Comparison of ENCODE assay signal across 8 cellular contexts in the genomic region with DNA sequence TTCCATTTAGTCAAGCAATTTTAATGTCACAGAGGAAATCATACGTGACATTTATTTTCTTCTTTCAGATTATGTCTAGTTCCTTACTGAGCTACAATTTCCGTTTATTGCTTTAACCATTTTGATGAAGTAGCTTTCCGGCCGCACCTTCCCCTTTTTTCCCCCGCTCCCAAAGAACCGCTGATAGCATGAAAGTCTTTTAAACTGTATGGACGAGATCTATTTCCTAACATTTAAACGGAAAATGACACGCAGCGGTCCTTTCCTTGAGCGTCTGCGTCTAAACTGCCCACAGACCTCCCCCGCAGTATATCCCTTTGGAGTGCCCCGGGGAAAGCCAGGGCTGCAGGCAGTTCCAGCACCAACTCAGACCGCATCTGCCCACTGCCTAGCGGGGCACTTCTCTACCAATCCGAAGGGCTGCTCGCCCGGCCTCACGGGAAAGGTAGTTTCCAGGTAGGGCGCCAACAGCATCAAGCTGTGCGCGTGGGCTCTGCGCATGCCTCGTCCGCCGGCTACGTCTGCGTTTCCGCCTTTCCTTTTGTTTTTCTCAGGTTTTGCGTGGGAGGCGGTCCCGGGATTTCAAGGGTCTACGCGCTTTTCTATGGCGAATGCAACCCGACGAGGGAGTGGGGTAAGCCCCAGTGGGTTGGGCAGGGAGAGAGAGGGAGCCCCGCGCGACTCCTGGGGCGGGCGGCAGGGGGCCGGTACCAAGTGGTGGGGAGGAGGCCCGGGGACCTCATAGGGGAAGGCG. TPM values are rescaled to one million over a fixed set of nuclear protein-coding genes. Genes with fewer than 3 reads are reported as not detected.
DNase-seq lines count a peak whose midpoint lies in the region; ATAC-seq, FAIRE-seq and TF ChIP-seq lines count a peak whose summit lies in the region.

A gene (plus strand): TSS at position 526 of the 754 bp plus-strand sequence. CDS start 1,667 bp downstream, outside the sequence.

- no peak within 1 kb of the TSS for H2BK15ac ChIP-seq in mesendoderm (replicated peaks; ENCODE audit: low read depth)

- ATAC-seq in GM21381 (IDR thresholded peaks at IDR 0.05; ENCODE audit: unreplicated experiment): peak; percentile 88
- peak; percentile 87 for ATAC-seq in activated CD8-positive, alpha-beta memory T cell treated with anti-CD3 and anti-CD28 coated beads, Interleukin-2, amount 10 ng/mL, durations not matched to agents 7 days and 5 days

- peaks cover 7% of the 10 kb centered on the region for H3K4me1 Mint-ChIP-seq in Caco-2 (ENCODE audit: low read depth, unreplicated experiment)
- peaks cover 23% of the 10 kb centered on the region for H3K4me1 Mint-ChIP-seq in activated CD8-positive, alpha-beta memory T cell treated with anti-CD3 and anti-CD28 coated beads, Interleukin-2, amount 10 ng/mL, durations not matched to agents 7 days and 5 days

- H3K27ac Mint-ChIP-seq in Caco-2 (ENCODE audit: unreplicated experiment): peak within 1 kb of the TSS; percentile 97
- H3K27ac Mint-ChIP-seq in activated CD8-positive, alpha-beta memory T cell treated with anti-CD3 and anti-CD28 coated beads, Interleukin-2, amount 10 ng/mL, durations not matched to agents 7 days and 5 days: peak within 1 kb of the TSS; percentile 98

- H3K4me3 ChIP-seq in Caco-2 (ENCODE audit: low read depth, low read length) (peak within 1 kb of the TSS; percentile 50), endocrine pancreas (ENCODE audit: control insufficient read depth, insufficient read depth, low read length) (peak within 1 kb of the TSS; percentile 78), mesendoderm (ENCODE audit: low read length) (peak within 1 kb of the TSS; percentile 90)

- no peak within 1 kb of the TSS for H2AK5ac ChIP-seq in mesendoderm (ENCODE audit: low read length)

- no peak within 1 kb of the TSS for H3K23ac ChIP-seq in mesendoderm (ENCODE audit: low read length)

- intact Hi-C loops in Caco-2 (cut with micrococcal nuclease; ENCODE audit: unreplicated experiment): loop anchor here (1.0 to 10.0 kb wide), 5 partner anchors 34 to 1106 kb away; a partner anchor contains a TSS

- H3K27me3 Mint-ChIP-seq in Caco-2 (ENCODE audit: insufficient read depth, unreplicated experiment): no peaks in the 10 kb centered on the region
- no peaks in the 10 kb centered on the region for H3K27me3 Mint-ChIP-seq in activated CD8-positive, alpha-beta memory T cell treated with anti-CD3 and anti-CD28 coated beads, Interleukin-2, amount 10 ng/mL, durations not matched to agents 7 days and 5 days

- H3K4me3 Mint-ChIP-seq in Caco-2 (ENCODE audit: unreplicated experiment): peak within 1 kb of the TSS; percentile 88
- H3K4me3 Mint-ChIP-seq in activated CD8-positive, alpha-beta memory T cell treated with anti-CD3 and anti-CD28 coated beads, Interleukin-2, amount 10 ng/mL, durations not matched to agents 7 days and 5 days: peak within 1 kb of the TSS; percentile 87

- peak within 1 kb of the TSS; percentile 69 for H3K9ac ChIP-seq in endocrine pancreas (ENCODE audit: control insufficient read depth, insufficient read depth, low read length)
- H3K9ac ChIP-seq in mesendoderm (ENCODE audit: low read length): peak within 1 kb of the TSS; percentile 95

- H3K18ac ChIP-seq in mesendoderm (ENCODE audit: low read length): peak within 1 kb of the TSS; percentile 94

- WGBS in mesendoderm (ENCODE audit: extremely low coverage, insufficient coverage, low lambda C conversion rate): no CpG with 5 or more reads among the region's 46 CpGs

- H2BK120ac ChIP-seq in mesendoderm (ENCODE audit: low read depth, low read length): no peak within 1 kb of the TSS

- no peaks in the 10 kb centered on the region for H3K9me3 ChIP-seq in Caco-2
- no peaks in the 10 kb centered on the region for H3K9me3 ChIP-seq in endocrine pancreas (ENCODE audit: control insufficient read depth, low read length)

- H3K36me3 Mint-ChIP-seq in Caco-2 (ENCODE audit: insufficient read depth, unreplicated experiment): peaks cover 39% of the 10 kb centered on the region
- peaks cover 28% of the 10 kb centered on the region for H3K36me3 Mint-ChIP-seq in activated CD8-positive, alpha-beta memory T cell treated with anti-CD3 and anti-CD28 coated beads, Interleukin-2, amount 10 ng/mL, durations not matched to agents 7 days and 5 days

- POLR2A ChIA-PET in Caco-2 (lab: Charles Lee): interaction anchor here (0.6 to 0.9 kb wide), 3 partner anchors 34 to 83 kb away, joined by 3 to 4 read pairs (median 3); a partner anchor contains a TSS

- DNase-seq in Caco-2 (peak; percentile 94 to 96), HTR-8/SVneo (ENCODE audit: insufficient read length, low spot score) (peak; percentile 91), NOMO-1 treated with DMSO at 0.1 percent for 48 hours (lab: John Stamatoyannopoulos, UW; ENCODE audit: unreplicated experiment) (peak; percentile 93), mesendoderm (peak; percentile 95)
- peak; percentile 93 for DNase-seq in activated CD8-positive, alpha-beta memory T cell treated with anti-CD3 and anti-CD28 coated beads, Interleukin-2, amount 10 ng/mL, durations not matched to agents 7 days and 5 days
- DNase-seq in stimulated activated CD8-positive, alpha-beta memory T cell treated with anti-CD3 and anti-CD28 coated beads, Interleukin-12 subunit alpha, Interleukin-12 subunit beta, amount 100 ng/mL, for 4 hours (ENCODE audit: low read depth): peak; percentile 83

- H3K79me2 ChIP-seq in mesendoderm (ENCODE audit: control insufficient read depth, insufficient read depth, low read length): peaks cover 2% of the 10 kb centered on the region

- H3K27me3 ChIP-seq in Caco-2 (replicated peaks; ENCODE audit: control insufficient read depth, insufficient read depth, low read length) (no peaks in the 10 kb centered on the region), endocrine pancreas (ENCODE audit: control insufficient read depth, insufficient read depth, low read length) (no peaks in the 10 kb centered on the region), mesendoderm (ENCODE audit: insufficient read depth, low read length, poor library complexity) (no peaks in the 10 kb centered on the region)

- peak within 1 kb of the TSS; percentile 97 for H3K4ac ChIP-seq in mesendoderm (ENCODE audit: low read depth, low read length)

- peak within 1 kb of the TSS; percentile 73 for H3K27ac ChIP-seq in mesendoderm (ENCODE audit: low read depth, low read length)

- no peak within 1 kb of the TSS for H4K8ac ChIP-seq in mesendoderm (ENCODE audit: low read depth, low read length)

- no peaks in the 10 kb centered on the region for H3K4me1 ChIP-seq in Caco-2
- peaks cover 3% of the 10 kb centered on the region for H3K4me1 ChIP-seq in endocrine pancreas (ENCODE audit: control insufficient read depth, insufficient read depth, low read length)
- no peaks in the 10 kb centered on the region for H3K4me1 ChIP-seq in mesendoderm (ENCODE audit: control insufficient read depth, low read depth, low read length)

- TF ChIP-seq CTCF in Caco-2 (IDR thresholded peaks at IDR 0.05; ENCODE audit: insufficient read depth in 1 of 2, low read depth in 1 of 2, low read length in 1 of 2, severe bottlenecking in 1 of 2, unreplicated experiment in 1 of 2): peak in 1 of 2 experiments; percentile 30

- peak within 1 kb of the TSS; percentile 96 for H3K56ac ChIP-seq in mesendoderm (ENCODE audit: low read length)

- H3K9me3 Mint-ChIP-seq in Caco-2 (ENCODE audit: unreplicated experiment): peaks cover 9% of the 10 kb centered on the region
- no peaks in the 10 kb centered on the region for H3K9me3 Mint-ChIP-seq in activated CD8-positive, alpha-beta memory T cell treated with anti-CD3 and anti-CD28 coated beads, Interleukin-2, amount 10 ng/mL, durations not matched to agents 7 days and 5 days (ENCODE audit: low read depth)

- H4K5ac ChIP-seq in mesendoderm (ENCODE audit: low read length): no peak within 1 kb of the TSS

- TSS peak; percentile 86 for BruUV-seq in Caco-2 (replicated peaks; lab: Mats Ljungman, UMichigan)

- CTCF ChIA-PET in Caco-2 (lab: Charles Lee): interaction anchor here (1.3 to 1.4 kb wide), 2 partner anchors 34 to 355 kb away, joined by 5 to 14 read pairs; a partner anchor contains a TSS
- CTCF ChIA-PET in activated CD8-positive, alpha-beta memory T cell treated with anti-CD3 and anti-CD28 coated beads, Interleukin-2, amount 10 ng/mL, durations not matched to agents 7 days and 5 days (lab: Charles Lee): interaction anchor here (1.2 to 1.4 kb wide), 2 partner anchors 33 to 36 kb away, joined by 5 to 9 read pairs; a partner anchor contains a TSS

- H2BK5ac ChIP-seq in mesendoderm (ENCODE audit: low read length): peak within 1 kb of the TSS; percentile 35

- H3K4me2 ChIP-seq in mesendoderm (ENCODE audit: low read length): peak within 1 kb of the TSS; percentile 64

- FAIRE-seq in HTR-8/SVneo (lab: Jason Lieb, UNC): peak; percentile 66

- H3K36me3 ChIP-seq in Caco-2 (ENCODE audit: control insufficient read depth, insufficient read depth, low read length) (no peaks in the 10 kb centered on the region), endocrine pancreas (ENCODE audit: control insufficient read depth, insufficient read depth, low read length) (no peaks in the 10 kb centered on the region), mesendoderm (ENCODE audit: control insufficient read depth, insufficient read depth, low read length) (no peaks in the 10 kb centered on the region)

- no peaks in the 10 kb centered on the region for H3K79me1 ChIP-seq in mesendoderm (ENCODE audit: low read length)

RNA-seq across cellular contexts. Expression of the gene that starts here (rescaled TPM):
- total RNA-seq in Caco-2 (2022): 33.9 and 36.3 TPM in 2 replicates
- 10 to 100 TPM; 21.4 to 27.1 TPM for total RNA-seq in activated CD8-positive, alpha-beta memory T cell treated with anti-CD3 and anti-CD28 coated beads, Interleukin-2, amount 10 ng/mL, durations not matched to agents 7 days and 5 days
- 23.9 TPM for polyA plus RNA-seq in mesendoderm (2013, experiment 1 of 2)
- polyA plus RNA-seq in mesendoderm (2013, experiment 2 of 2): 23.6 TPM

Comparison
In these comparisons a context has a peak if more than half of its experiments do, and no peak if none do; other contexts are left out.
1. Peak in every context shown above with its lines: DNase-seq, ATAC-seq, H3K4me3 ChIP-seq and H3K27ac ChIP-seq.